In the genomic region with DNA sequence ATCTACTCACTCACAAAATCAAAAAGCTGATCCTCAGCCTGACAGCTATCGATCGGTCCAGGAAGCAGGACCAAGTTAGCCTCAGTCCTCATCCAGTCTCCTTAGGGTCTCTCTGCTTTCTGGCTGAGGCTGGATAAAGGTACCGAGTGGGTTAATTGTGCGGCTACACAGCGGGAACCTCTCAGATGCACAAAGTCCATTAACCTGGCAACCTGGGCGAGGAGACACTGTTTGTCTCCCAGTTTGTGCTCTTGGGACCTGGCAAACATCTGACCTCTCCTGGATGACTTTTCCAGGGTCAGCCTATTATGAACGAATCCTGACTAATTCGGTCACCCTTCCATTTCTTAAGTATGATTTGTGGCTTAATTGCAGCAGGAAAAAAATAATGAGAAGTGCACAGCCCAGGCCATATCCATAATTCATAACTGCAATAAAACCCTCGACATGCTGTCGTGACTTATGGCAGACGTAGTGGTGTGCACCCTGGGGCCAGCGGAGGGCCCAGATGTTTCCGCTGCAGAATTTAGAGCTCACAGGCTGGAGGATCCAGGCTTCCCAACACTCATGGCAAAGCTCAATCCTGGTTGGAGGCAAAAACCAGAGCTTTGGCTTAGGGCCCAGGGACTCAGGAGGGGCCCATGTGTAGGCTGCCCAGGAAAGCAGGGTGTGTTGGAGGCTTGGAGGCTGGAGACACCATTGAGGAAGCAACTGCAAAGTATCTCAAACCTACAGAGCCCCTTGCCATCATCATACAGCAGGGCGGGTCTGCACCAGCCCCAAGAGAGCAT, we compare ENCODE assay signal across 1 cellular context.
A peak's percentile ranks its signal among the peaks of the same experiment; 100 is the strongest.
TF ChIP-seq lines count a peak whose summit lies in the region.

No MANE protein-coding gene starts in this region.

TF ChIP-seq in HepG2, 621 proteins besides CTCF, POLR2A, EP300 and RAD21 (continued from another document and continues in another):
- TF ChIP-seq ZFP36L2 (CRISPR knock-in tag; IDR thresholded peaks at IDR 0.05) (no peak), RBM22 (optimal IDR thresholded peaks at IDR 0.05; ENCODE audit: low read length) (no peak), RELA (CRISPR knock-in tag; IDR thresholded peaks at IDR 0.05) (no peak), NPAS2 (CRISPR knock-in tag; IDR thresholded peaks at IDR 0.05; ENCODE audit: borderline replicate concordance) (no peak), ZNF577 (CRISPR knock-in tag; IDR thresholded peaks at IDR 0.05; ENCODE audit: borderline replicate concordance, low read depth) (no peak), ZNF543 (CRISPR knock-in tag; IDR thresholded peaks at IDR 0.05) (peak; percentile 75; the same call in 1 of the 2 replicates), PREB (CRISPR knock-in tag; IDR thresholded peaks at IDR 0.05) (no peak), NCOA2 (CRISPR knock-in tag; IDR thresholded peaks at IDR 0.05) (peak; percentile 67), ZNF382 (CRISPR knock-in tag; IDR thresholded peaks at IDR 0.05; ENCODE audit: borderline replicate concordance) (no peak), SRY (CRISPR knock-in tag; IDR thresholded peaks at IDR 0.05) (no peak), MBNL3 (CRISPR knock-in tag; conservative IDR thresholded peaks at IDR 0.05) (no peak), SIN3B (IDR thresholded peaks at IDR 0.05; ENCODE audit: low read length) (no peak), ZFP37 (CRISPR knock-in tag; IDR thresholded peaks at IDR 0.05; ENCODE audit: borderline replicate concordance) (no peak), THAP8 (CRISPR knock-in tag; IDR thresholded peaks at IDR 0.05; ENCODE audit: borderline replicate concordance) (no peak), ATF1 (CRISPR knock-in tag; IDR thresholded peaks at IDR 0.05) (no peak), ZNF552 (CRISPR knock-in tag; IDR thresholded peaks at IDR 0.05; ENCODE audit: borderline replicate concordance) (no peak), BORCS8-MEF2B (CRISPR knock-in tag; IDR thresholded peaks at IDR 0.05) (no peak), ATF7 (IDR thresholded peaks at IDR 0.05) (no peak), ATF7 (CRISPR knock-in tag; IDR thresholded peaks at IDR 0.05) (no peak), ZNF574 (CRISPR knock-in tag; IDR thresholded peaks at IDR 0.05) (peak; percentile 44; the same call in 1 of the 2 replicates), GATA4 (IDR thresholded peaks at IDR 0.05; ENCODE audit: borderline replicate concordance, low read depth) (no peak), ISL2 (CRISPR knock-in tag; IDR thresholded peaks at IDR 0.05) (no peak), MIER2 (CRISPR knock-in tag; IDR thresholded peaks at IDR 0.05) (no peak), AKAP8 (CRISPR knock-in tag; IDR thresholded peaks at IDR 0.05) (no peak), THAP11 (CRISPR knock-in tag; IDR thresholded peaks at IDR 0.05) (no peak), ZNF660 (CRISPR knock-in tag; IDR thresholded peaks at IDR 0.05; ENCODE audit: borderline replicate concordance, low read depth) (no peak), MTA1 (CRISPR knock-in tag; IDR thresholded peaks at IDR 0.05; ENCODE audit: borderline replicate concordance) (no peak), ATF7-NPFF (CRISPR knock-in tag; IDR thresholded peaks at IDR 0.05; ENCODE audit: low read depth) (no peak), ZIK1 (CRISPR knock-in tag; IDR thresholded peaks at IDR 0.05; ENCODE audit: borderline replicate concordance, low read depth) (no peak), KLF16 (CRISPR knock-in tag; IDR thresholded peaks at IDR 0.05) (no peak), FIP1L1 (IDR thresholded peaks at IDR 0.05; ENCODE audit: borderline replicate concordance, insufficient read depth, low read depth, low read length) (no peak), HNF1A (IDR thresholded peaks at IDR 0.05; ENCODE audit: low read depth) (0 out of 2 replicates have a peak, but pooled peaks have one; percentile 16), HNF1A (CRISPR knock-in tag; IDR thresholded peaks at IDR 0.05; ENCODE audit: borderline replicate concordance) (peak; percentile 47; the same call in 1 of the 2 replicates), NCOR1 (IDR thresholded peaks at IDR 0.05; ENCODE audit: borderline replicate concordance, low read length) (peak; percentile 29; the same call in 1 of the 2 replicates), ZSCAN31 (CRISPR knock-in tag; IDR thresholded peaks at IDR 0.05; ENCODE audit: low read depth) (no peak), MEIS2 (CRISPR knock-in tag; IDR thresholded peaks at IDR 0.05) (no peak), ZBTB38 (CRISPR knock-in tag; IDR thresholded peaks at IDR 0.05) (no peak; the same call in none of the 2 replicates), ZSCAN12 (CRISPR knock-in tag; IDR thresholded peaks at IDR 0.05) (no peak), CBX5 (CRISPR knock-in tag; IDR thresholded peaks at IDR 0.05; ENCODE audit: borderline replicate concordance) (no peak)
- TF ChIP-seq, protein P1, sequence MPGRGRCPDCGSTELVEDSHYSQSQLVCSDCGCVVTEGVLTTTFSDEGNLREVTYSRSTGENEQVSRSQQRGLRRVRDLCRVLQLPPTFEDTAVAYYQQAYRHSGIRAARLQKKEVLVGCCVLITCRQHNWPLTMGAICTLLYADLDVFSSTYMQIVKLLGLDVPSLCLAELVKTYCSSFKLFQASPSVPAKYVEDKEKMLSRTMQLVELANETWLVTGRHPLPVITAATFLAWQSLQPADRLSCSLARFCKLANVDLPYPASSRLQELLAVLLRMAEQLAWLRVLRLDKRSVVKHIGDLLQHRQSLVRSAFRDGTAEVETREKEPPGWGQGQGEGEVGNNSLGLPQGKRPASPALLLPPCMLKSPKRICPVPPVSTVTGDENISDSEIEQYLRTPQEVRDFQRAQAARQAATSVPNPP (CRISPR knock-in tag; IDR thresholded peaks at IDR 0.05), result no peak
- TF ChIP-seq, protein P2, sequence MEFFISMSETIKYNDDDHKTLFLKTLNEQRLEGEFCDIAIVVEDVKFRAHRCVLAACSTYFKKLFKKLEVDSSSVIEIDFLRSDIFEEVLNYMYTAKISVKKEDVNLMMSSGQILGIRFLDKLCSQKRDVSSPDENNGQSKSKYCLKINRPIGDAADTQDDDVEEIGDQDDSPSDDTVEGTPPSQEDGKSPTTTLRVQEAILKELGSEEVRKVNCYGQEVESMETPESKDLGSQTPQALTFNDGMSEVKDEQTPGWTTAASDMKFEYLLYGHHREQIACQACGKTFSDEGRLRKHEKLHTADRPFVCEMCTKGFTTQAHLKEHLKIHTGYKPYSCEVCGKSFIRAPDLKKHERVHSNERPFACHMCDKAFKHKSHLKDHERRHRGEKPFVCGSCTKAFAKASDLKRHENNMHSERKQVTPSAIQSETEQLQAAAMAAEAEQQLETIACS (CRISPR knock-in tag; IDR thresholded peaks at IDR 0.05), result no peak
- TF ChIP-seq, protein P3, sequence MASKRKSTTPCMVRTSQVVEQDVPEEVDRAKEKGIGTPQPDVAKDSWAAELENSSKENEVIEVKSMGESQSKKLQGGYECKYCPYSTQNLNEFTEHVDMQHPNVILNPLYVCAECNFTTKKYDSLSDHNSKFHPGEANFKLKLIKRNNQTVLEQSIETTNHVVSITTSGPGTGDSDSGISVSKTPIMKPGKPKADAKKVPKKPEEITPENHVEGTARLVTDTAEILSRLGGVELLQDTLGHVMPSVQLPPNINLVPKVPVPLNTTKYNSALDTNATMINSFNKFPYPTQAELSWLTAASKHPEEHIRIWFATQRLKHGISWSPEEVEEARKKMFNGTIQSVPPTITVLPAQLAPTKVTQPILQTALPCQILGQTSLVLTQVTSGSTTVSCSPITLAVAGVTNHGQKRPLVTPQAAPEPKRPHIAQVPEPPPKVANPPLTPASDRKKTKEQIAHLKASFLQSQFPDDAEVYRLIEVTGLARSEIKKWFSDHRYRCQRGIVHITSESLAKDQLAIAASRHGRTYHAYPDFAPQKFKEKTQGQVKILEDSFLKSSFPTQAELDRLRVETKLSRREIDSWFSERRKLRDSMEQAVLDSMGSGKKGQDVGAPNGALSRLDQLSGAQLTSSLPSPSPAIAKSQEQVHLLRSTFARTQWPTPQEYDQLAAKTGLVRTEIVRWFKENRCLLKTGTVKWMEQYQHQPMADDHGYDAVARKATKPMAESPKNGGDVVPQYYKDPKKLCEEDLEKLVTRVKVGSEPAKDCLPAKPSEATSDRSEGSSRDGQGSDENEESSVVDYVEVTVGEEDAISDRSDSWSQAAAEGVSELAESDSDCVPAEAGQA (IDR thresholded peaks at IDR 0.05; ENCODE audit: low read depth), result no peak
- TF ChIP-seq, protein P3 (CRISPR knock-in tag; IDR thresholded peaks at IDR 0.05; ENCODE audit: borderline replicate concordance), result no peak
- TF ChIP-seq, protein P4, sequence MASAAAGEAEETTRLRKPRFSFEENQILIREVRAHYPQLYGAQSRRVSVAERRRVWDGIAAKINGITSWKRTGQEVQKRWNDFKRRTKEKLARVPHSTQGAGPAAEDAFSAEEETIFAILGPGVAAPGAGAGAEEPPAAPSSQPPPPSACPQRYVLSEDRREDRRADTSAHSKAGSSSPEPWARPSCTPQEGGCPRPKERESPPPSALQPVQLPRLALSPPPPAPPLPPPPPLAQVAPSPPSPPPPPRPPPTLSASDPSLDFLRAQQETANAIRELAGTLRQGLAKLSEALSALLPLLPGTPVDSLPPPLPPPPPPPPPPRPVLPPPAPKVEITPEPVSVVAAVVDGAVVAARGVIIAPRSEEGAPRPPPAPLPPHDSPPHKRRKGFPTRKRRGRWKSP (CRISPR knock-in tag; IDR thresholded peaks at IDR 0.05), result no peak
